In the genomic region with DNA sequence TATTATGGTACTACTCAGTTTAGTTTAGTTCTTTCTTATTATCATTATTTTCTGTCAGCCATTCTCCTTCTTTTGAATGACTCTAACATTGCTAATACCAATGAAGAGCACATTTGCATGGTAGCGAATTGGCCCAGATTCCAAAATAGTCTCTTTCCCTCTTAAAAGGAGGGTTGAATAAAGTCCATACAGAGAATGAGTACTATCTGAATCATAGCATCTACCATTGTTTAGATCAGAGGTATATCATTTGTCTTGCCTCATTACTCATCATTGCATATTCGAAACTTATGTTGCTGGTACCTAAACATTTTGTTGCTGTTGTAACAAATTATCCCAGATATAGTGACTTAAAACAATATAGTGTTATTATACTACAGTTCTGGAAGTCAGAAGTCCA, we compare ENCODE assay signal across 28 cellular contexts.
"Had no signal": no experiment of that assay in that cellular context is flagged by ENCODE, and none has a peak within 500 bp of the region (broad histone marks: within the 10 kb centered on the region; RNA-seq: fewer than 3 reads in every experiment).

No MANE protein-coding gene starts in this region.

- H3K27ac ChIP-seq: coronary artery, esophagus squamous epithelium, hepatocyte, neutrophil, parathyroid adenoma, right atrium auricular region, suprapubic skin, transverse colon, upper lobe of right lung, uterus had no signal

- H3K9me3 ChIP-seq: esophagus squamous epithelium, mucosa of descending colon, transverse colon, upper lobe of right lung, uterus had no signal

- H3K4me1 ChIP-seq: esophagus squamous epithelium, parathyroid adenoma, right atrium auricular region, suprapubic skin, transverse colon, upper lobe of right lung, uterus had no signal

- H3K79me2 ChIP-seq: hepatocyte, parathyroid adenoma had no signal

- ATAC-seq: left lobe of liver; mucosa of descending colon; natural killer cell treated with Interleukin-12 subunit alpha and Interleukin-12 subunit beta and Interleukin-15 and Interleukin-18, amount 100 ng/mL, for 72 hours; sciatic nerve; stimulated activated naive CD8-positive, alpha-beta T cell treated with anti-CD3 and anti-CD28 coated beads, Interleukin-15, amount 100 ng/mL, for 72 hours; upper lobe of right lung had no signal

- DNase-seq: dermis blood vessel endothelial cell; effector memory CD4-positive, alpha-beta T cell; erythroblast; esophagus squamous epithelium; foreskin melanocyte; kidney; mucosa of descending colon; naive B cell; stimulated activated CD4-positive, alpha-beta T cell treated with anti-CD3 and anti-CD28 coated beads, Interleukin-12 subunit alpha, Interleukin-12 subunit beta, amount 100 ng/mL, for 4 hours; stimulated activated CD4-positive, alpha-beta T cell treated with anti-CD3 and anti-CD28 coated beads, Interleukin-1b, Interleukin-23, amount 100 ng/mL, for 48 hours; stimulated activated CD4-positive, alpha-beta T cell treated with anti-CD3 and anti-CD28 coated beads, Interleukin-4, amount 100 ng/mL, for 1 hour; stimulated activated CD8-positive, alpha-beta memory T cell treated with anti-CD3 and anti-CD28 coated beads, Interleukin-4, amount 100 ng/mL, for 48 hours; stimulated activated naive CD4-positive, alpha-beta T cell; stimulated activated naive CD8-positive, alpha-beta T cell treated with anti-CD3 and anti-CD28 coated beads, Interleukin-15, amount 100 ng/mL, for 72 hours; transverse colon; upper lobe of right lung; uterus had no signal

- H3K36me3 ChIP-seq: esophagus squamous epithelium, neutrophil, right atrium auricular region, suprapubic skin, transverse colon, upper lobe of right lung, uterus had no signal

- H3K4me2 ChIP-seq: hepatocyte, smooth muscle cell had no signal

- H3K9ac ChIP-seq: parathyroid adenoma had no signal

- H3K27me3 ChIP-seq: esophagus squamous epithelium, hepatocyte, neutrophil, right atrium auricular region, suprapubic skin, transverse colon, upper lobe of right lung, uterus had no signal

- H3K4me3 ChIP-seq: coronary artery, esophagus squamous epithelium, hepatocyte, lung, mucosa of descending colon, right atrium auricular region, smooth muscle cell, suprapubic skin, transverse colon, upper lobe of right lung, uterus had no signal

- H2AFZ ChIP-seq: hepatocyte, parathyroid adenoma had no signal
